In genomic region chr9:126724226-126724625, GRCh38 we compare ENCODE assay signal across 11 cellular contexts.
A peak's percentile ranks its signal among the peaks of the same experiment; 100 is the strongest.
DNase-seq lines count a peak whose midpoint lies in the region; ATAC-seq and TF ChIP-seq lines count a peak whose summit lies in the region.
"Had no signal": no experiment of that assay in that cellular context is flagged by ENCODE, and none has a peak within 500 bp of the region (broad histone marks: within the 10 kb centered on the region; RNA-seq: fewer than 3 reads in every experiment).

No MANE protein-coding gene starts in this region.

- H4K20me1 ChIP-seq in PC-3 (ENCODE audit: low read length): no peaks in the 10 kb centered on the region
- H4K20me1 ChIP-seq in neural cell (ENCODE audit: insufficient read depth): no peaks in the 10 kb centered on the region

- H3K27ac Mint-ChIP-seq in activated CD4-positive, alpha-beta T cell treated with anti-CD3 and anti-CD28 coated beads for 36 hours: peak overlapping the region; percentile 89

- DNase-seq in activated CD4-positive, alpha-beta T cell treated with anti-CD3 and anti-CD28 coated beads for 36 hours: peak; percentile 17
- no peak for DNase-seq in activated CD4-positive, alpha-beta T cell treated with anti-CD3 and anti-CD28 coated beads for 4 hours
- peak; percentile 11 for DNase-seq in PC-3
- no peak for DNase-seq in caudate nucleus (lab: John Stamatoyannopoulos, UW)
- DNase-seq in T-helper 9 cell: no peak
- DNase-seq in NCI-H1436 (lab: John Stamatoyannopoulos, UW): no peak
- DNase-seq in NK-92 (lab: John Stamatoyannopoulos, UW; ENCODE audit: unreplicated experiment): no peak
- DNase-seq: cortex of kidney, gastrocnemius medialis had no signal

- no peak for TF ChIP-seq EP300 in neural cell (conservative IDR thresholded peaks at IDR 0.05; ENCODE audit: poor library complexity, severe bottlenecking)

- H3K9me3 Mint-ChIP-seq in activated CD4-positive, alpha-beta T cell treated with anti-CD3 and anti-CD28 coated beads for 36 hours (ENCODE audit: low read depth): no peaks in the 10 kb centered on the region

- H3K4me2 ChIP-seq in PC-3 (ENCODE audit: low read length) (no peak overlapping the region), neural cell (ENCODE audit: low read length) (peak overlapping the region; percentile 22)

- H3K9me2 ChIP-seq in PC-3 (replicated peaks; ENCODE audit: low read length) (no peaks in the 10 kb centered on the region), neural cell (ENCODE audit: insufficient read depth, low read length) (no peaks in the 10 kb centered on the region)

- no peaks in the 10 kb centered on the region for H3K9me3 ChIP-seq in PC-3 (ENCODE audit: low read length)
- H3K9me3 ChIP-seq in neural cell (ENCODE audit: low read length): no peaks in the 10 kb centered on the region
- H3K9me3 ChIP-seq: gastrocnemius medialis had no signal

- no peak for ATAC-seq in activated CD4-positive, alpha-beta T cell treated with anti-CD3 and anti-CD28 coated beads for 36 hours
- no peak for ATAC-seq in PC-3

- no peak overlapping the region for H3K4me3 ChIP-seq in PC-3 (ENCODE audit: low read length)
- H3K4me3 ChIP-seq in neural cell (ENCODE audit: low read length): peak overlapping the region; percentile 59

- peaks cover 37% of the 10 kb centered on the region for H3K4me1 Mint-ChIP-seq in activated CD4-positive, alpha-beta T cell treated with anti-CD3 and anti-CD28 coated beads for 36 hours

- BruUV-seq in PC-3 (replicated peaks; lab: Mats Ljungman, UMichigan): no TSS peak

- peaks cover 22% of the 10 kb centered on the region for H3K27me3 ChIP-seq in PC-3 (ENCODE audit: low read length)
- H3K27me3 ChIP-seq in neural cell (ENCODE audit: insufficient read depth, low read depth, low read length): no peaks in the 10 kb centered on the region

- intact Hi-C loops in activated CD4-positive, alpha-beta T cell treated with anti-CD3 and anti-CD28 coated beads for 36 hours (cut with DNase I, micrococcal nuclease): loop anchor here in 1 of 2 experiments (5.0 to 10.0 kb wide), 2 partner anchors 703 to 1859 kb away; partner anchors contain the start of genes ARPC5L and RPL35
- intact Hi-C loops in PC-3 (cut with micrococcal nuclease): no loop called here

- no peak for TF ChIP-seq RAD21 in neural cell (conservative IDR thresholded peaks at IDR 0.05)

- POLR2A ChIA-PET in activated CD4-positive, alpha-beta T cell treated with anti-CD3 and anti-CD28 coated beads for 36 hours (lab: Charles Lee): no interaction called here
- POLR2A ChIA-PET in PC-3 (lab: Charles Lee; ENCODE audit: unreplicated experiment): no interaction called here

- no peaks in the 10 kb centered on the region for H3K36me3 Mint-ChIP-seq in activated CD4-positive, alpha-beta T cell treated with anti-CD3 and anti-CD28 coated beads for 36 hours (ENCODE audit: low read depth)

- H3K4me3 Mint-ChIP-seq in activated CD4-positive, alpha-beta T cell treated with anti-CD3 and anti-CD28 coated beads for 36 hours: peak overlapping the region; percentile 77

- CTCF ChIA-PET in activated CD4-positive, alpha-beta T cell treated with anti-CD3 and anti-CD28 coated beads for 36 hours (lab: Charles Lee): interaction anchor here (0.6 to 3.4 kb wide), 3 partner anchors 17 to 111 kb away, joined by 3 to 11 read pairs (median 10); no protein-coding TSS in a partner anchor
- CTCF ChIA-PET in PC-3 (lab: Charles Lee): no interaction called here

- H3K79me2 ChIP-seq in PC-3 (ENCODE audit: low read length): no peaks in the 10 kb centered on the region
- no peaks in the 10 kb centered on the region for H3K79me2 ChIP-seq in neural cell (replicated peaks; ENCODE audit: insufficient read depth, low read length)

- H3K27ac ChIP-seq in PC-3 (ENCODE audit: low read length) (no peak overlapping the region), caudate nucleus (ENCODE audit: low read depth, low read length) (peak overlapping the region; percentile 44), neural cell (ENCODE audit: low read length) (peak overlapping the region; percentile 97)
- H3K27ac ChIP-seq: gastrocnemius medialis, SK-N-MC had no signal

- H3K27me3 Mint-ChIP-seq in activated CD4-positive, alpha-beta T cell treated with anti-CD3 and anti-CD28 coated beads for 36 hours: no peaks in the 10 kb centered on the region

- H2AFZ ChIP-seq in PC-3 (ENCODE audit: low read length) (no peak overlapping the region), neural cell (ENCODE audit: low read depth, low read length) (peak overlapping the region; percentile 89)

- no peaks in the 10 kb centered on the region for H3K36me3 ChIP-seq in PC-3 (ENCODE audit: low read depth, low read length)
- H3K36me3 ChIP-seq in neural cell (ENCODE audit: insufficient read depth, low read length): no peaks in the 10 kb centered on the region
- H3K36me3 ChIP-seq: gastrocnemius medialis had no signal

- TF ChIP-seq CTCF in PC-3 (conservative IDR thresholded peaks at IDR 0.05; ENCODE audit: low read depth, low read length) (no peak), neural cell (IDR thresholded peaks at IDR 0.05; ENCODE audit: poor library complexity, severe bottlenecking) (no peak)

- H3F3A ChIP-seq in PC-3 (ENCODE audit: low read length, unreplicated experiment): no peaks in the 10 kb centered on the region
- peaks cover 11% of the 10 kb centered on the region for H3F3A ChIP-seq in neural cell (ENCODE audit: insufficient read depth, low read length, poor library complexity, severe bottlenecking)

- H3K9ac ChIP-seq in PC-3 (ENCODE audit: low read length) (no peak overlapping the region), neural cell (ENCODE audit: low read length) (peak overlapping the region; percentile 75)

- H3K4me1 ChIP-seq in PC-3 (ENCODE audit: insufficient read depth, low read length): no peaks in the 10 kb centered on the region
- H3K4me1 ChIP-seq: gastrocnemius medialis had no signal

TF ChIP-seq in neural cell, 6 proteins besides CTCF, POLR2A, EP300 and RAD21:
- peak; percentile 17 for TF ChIP-seq TAF1 (IDR thresholded peaks at IDR 0.05; ENCODE audit: low read depth)
- no peak for TF ChIP-seq REST (IDR thresholded peaks at IDR 0.05; ENCODE audit: borderline replicate concordance)
TF ChIP-seq in neural cell: peak in this region for 1.

Comparison
In these comparisons a context has a peak if more than half of its experiments do, and no peak if none do; other contexts are left out.
1. DNase-seq: peak in activated CD4-positive, alpha-beta T cell treated with anti-CD3 and anti-CD28 coated beads for 36 hours (single experiment) and PC-3 (single experiment); none in activated CD4-positive, alpha-beta T cell treated with anti-CD3 and anti-CD28 coated beads for 4 hours (0 of 2), caudate nucleus (0 of 61), T-helper 9 cell (single experiment), NCI-H1436 (single experiment) and NK-92 (single experiment).